35 cellular contexts compared by ENCODE assay signal in the genomic region with DNA sequence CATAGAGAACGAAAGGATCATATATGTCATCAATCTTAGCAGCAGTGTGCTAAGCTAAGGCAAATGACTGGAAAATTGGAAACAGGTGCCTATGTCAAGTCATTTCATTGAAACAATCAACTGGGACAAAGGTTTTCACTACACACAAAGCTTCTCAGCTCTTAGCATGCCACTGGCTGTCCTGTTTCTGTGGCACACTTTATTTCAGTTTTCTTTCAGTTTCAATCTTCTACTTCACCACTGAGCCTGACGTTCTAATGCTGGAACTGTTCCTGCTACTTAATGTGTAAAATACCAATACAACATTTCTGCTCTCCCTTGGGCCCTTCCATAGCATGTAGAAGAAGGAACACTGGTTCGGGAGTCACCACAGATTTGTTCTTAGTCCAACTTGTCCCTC.
"Had no signal": no experiment of that assay in that cellular context is flagged by ENCODE, and none has a peak within 500 bp of the region (broad histone marks: within the 10 kb centered on the region; RNA-seq: fewer than 3 reads in every experiment).

No MANE protein-coding gene starts in this region.

- H3K4me2 ChIP-seq: KMS-11 had no signal

- H3K27ac ChIP-seq: KMS-11 had no signal

- H3K9me3 ChIP-seq: MG63 had no signal

- DNase-seq: Karpas-422, Kasumi-1, MG63, MV-4-11, NCI-H1048, NCI-H1092, NCI-H1092 treated with DMSO at 0.1 percent for 48 hours, NCI-H1105, NCI-H1105 treated with DMSO at 0.1 percent for 48 hours, NCI-H1417, NCI-H1417 treated with DMSO at 0.1 percent for 48 hours, NCI-H1436, NCI-H1436 treated with DMSO at 0.1 percent for 48 hours, NCI-H146, NCI-H1694, NCI-H1694 treated with DMSO at 0.1 percent for 48 hours, NCI-H187, NCI-H187 treated with DMSO at 0.1 percent for 48 hours, NCI-H1930, NCI-H2029, NCI-H2029 treated with DMSO at 0.1 percent for 48 hours, NCI-H2081, NCI-H2081 treated with DMSO at 0.1 percent for 48 hours, NCI-H2107, NCI-H2171, NCI-H2171 treated with DMSO at 0.1 percent for 48 hours, NCI-H2227 treated with DMSO at 0.1 percent for 48 hours, NCI-H226, NCI-H345, NCI-H446, NCI-H446 treated with DMSO at 0.1 percent for 48 hours, NCI-H510A, NCI-H510A treated with DMSO at 0.1 percent for 48 hours, NCI-H524 had no signal

- H3K9ac ChIP-seq: KMS-11 had no signal

- H3K36me3 ChIP-seq: MG63 had no signal

- H3K4me3 ChIP-seq: MG63 had no signal

- H3K27me3 ChIP-seq: MG63 had no signal
